ENCODE assay signal across 7 cellular contexts in the genomic region with DNA sequence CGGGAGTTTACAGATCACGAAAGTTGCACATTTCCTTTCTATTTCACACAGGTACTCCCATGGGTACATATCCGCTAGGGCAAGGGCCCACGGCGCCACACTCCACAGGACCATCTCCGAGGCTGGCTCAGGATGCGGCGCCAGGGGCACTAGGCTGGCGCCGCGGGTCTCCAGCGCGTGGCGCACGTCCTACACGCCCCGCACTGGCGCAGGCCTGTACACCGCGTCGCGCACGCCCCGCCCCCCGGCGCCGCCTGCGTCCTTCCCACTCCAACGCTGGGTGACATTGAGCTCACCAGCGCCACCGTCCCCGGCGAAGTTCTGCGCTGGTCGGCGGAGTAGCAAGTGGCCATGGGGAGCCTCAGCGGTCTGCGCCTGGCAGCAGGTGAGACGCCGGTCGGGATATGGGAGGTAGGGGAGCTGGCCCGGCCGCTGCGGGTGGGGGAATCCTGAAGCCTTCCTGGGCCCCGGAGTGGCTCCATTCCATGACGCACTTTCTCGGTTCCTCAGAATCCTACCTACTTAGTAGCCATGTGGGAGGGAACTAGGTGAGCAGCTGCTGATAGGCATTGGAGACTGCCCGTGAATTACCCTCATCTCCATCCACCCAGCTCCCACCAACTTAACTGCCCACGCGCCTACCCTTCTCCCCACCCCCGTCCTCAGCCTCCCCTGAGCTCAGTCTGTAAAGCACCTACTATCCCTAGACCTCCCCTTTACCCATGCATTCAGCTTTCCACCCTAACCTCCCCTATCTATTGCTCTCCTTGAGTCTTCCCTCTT. TPM values are rescaled to one million over a fixed set of nuclear protein-coding genes. Genes with fewer than 3 reads are reported as not detected.
A peak's percentile ranks its signal among the peaks of the same experiment; 100 is the strongest.
DNase-seq lines count a peak whose midpoint lies in the region; ATAC-seq, FAIRE-seq and TF ChIP-seq lines count a peak whose summit lies in the region.

A gene with protein sequence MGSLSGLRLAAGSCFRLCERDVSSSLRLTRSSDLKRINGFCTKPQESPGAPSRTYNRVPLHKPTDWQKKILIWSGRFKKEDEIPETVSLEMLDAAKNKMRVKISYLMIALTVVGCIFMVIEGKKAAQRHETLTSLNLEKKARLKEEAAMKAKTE (plus strand): TSS at position 268 of the 783 bp plus-strand sequence. CDS start 84 bp downstream, at position 352.

- no peaks in the 10 kb centered on the region for H3K27me3 ChIP-seq in astrocyte (ENCODE audit: insufficient read depth, low read length)

- H4K20me1 ChIP-seq in astrocyte (ENCODE audit: insufficient read depth, low read length): no peaks in the 10 kb centered on the region

- H3K9ac ChIP-seq in astrocyte (ENCODE audit: low read length): peak within 1 kb of the TSS; percentile 89

- TF ChIP-seq CTCF in astrocyte (IDR thresholded peaks at IDR 0.05; ENCODE audit: insufficient read depth, low read depth, low read length) (no peak), retinal pigment epithelial cell (conservative IDR thresholded peaks at IDR 0.05; ENCODE audit: low read depth, low read length) (peak; percentile 48)

- peak; percentile 88 to 93 for DNase-seq in NCI-H1930 (lab: John Stamatoyannopoulos, UW)
- peak; percentile 94 for DNase-seq in T-helper 2 cell treated with Interferon-gamma antibody and Interleukin-4, amounts not matched to agents 5 μg/mL and 100 μg/mL, for 36 hours (ENCODE audit: low spot score)
- peak; percentile 68 for DNase-seq in astrocyte (ENCODE audit: low read depth)
- peak; percentile 85 for DNase-seq in hepatic stellate cell (ENCODE audit: low spot score)
- peak; percentile 67 for DNase-seq in retinal pigment epithelial cell (ENCODE audit: low read depth)

- H3K36me3 Mint-ChIP-seq in T-helper 2 cell treated with Interferon-gamma antibody and Interleukin-4, amounts not matched to agents 5 μg/mL and 100 μg/mL, for 36 hours (ENCODE audit: low read depth): peaks cover 24% of the 10 kb centered on the region
- no peaks in the 10 kb centered on the region for H3K36me3 Mint-ChIP-seq in astrocyte (ENCODE audit: low read depth, unreplicated experiment)

- no peaks in the 10 kb centered on the region for H3K9me3 ChIP-seq in astrocyte (ENCODE audit: insufficient read depth, low read depth, low read length)

- H3K27me3 Mint-ChIP-seq in T-helper 2 cell treated with Interferon-gamma antibody and Interleukin-4, amounts not matched to agents 5 μg/mL and 100 μg/mL, for 36 hours (ENCODE audit: low read depth): no peaks in the 10 kb centered on the region
- H3K27me3 Mint-ChIP-seq in astrocyte (ENCODE audit: low read depth, unreplicated experiment): no peaks in the 10 kb centered on the region

- peaks cover 36% of the 10 kb centered on the region for H3K79me2 ChIP-seq in astrocyte (ENCODE audit: insufficient read depth, low read length)

- H2AFZ ChIP-seq in astrocyte (ENCODE audit: low read depth, low read length): peak within 1 kb of the TSS; percentile 93

- peaks cover 4% of the 10 kb centered on the region for H3K4me1 ChIP-seq in astrocyte (ENCODE audit: insufficient read depth, low read length)

- H3K4me2 ChIP-seq in astrocyte (ENCODE audit: low read length): peak within 1 kb of the TSS; percentile 93

- TF ChIP-seq POLR2A in GM18505 (IDR thresholded peaks at IDR 0.05; ENCODE audit: borderline replicate concordance, extremely low read depth, insufficient read depth, insufficient read length): peak; percentile 94

- H3K4me3 ChIP-seq in astrocyte (ENCODE audit: insufficient read depth, low read depth, low read length) (peak within 1 kb of the TSS; percentile 90), retinal pigment epithelial cell (ENCODE audit: low read length) (peak within 1 kb of the TSS; percentile 99)

- ATAC-seq in GM18505 (IDR thresholded peaks at IDR 0.05; ENCODE audit: unreplicated experiment) (peak; percentile 91), HG02973 (IDR thresholded peaks at IDR 0.05; ENCODE audit: unreplicated experiment) (peak; percentile 86)

- peak within 1 kb of the TSS; percentile 90 for H3K27ac Mint-ChIP-seq in T-helper 2 cell treated with Interferon-gamma antibody and Interleukin-4, amounts not matched to agents 5 μg/mL and 100 μg/mL, for 36 hours
- H3K27ac Mint-ChIP-seq in astrocyte (ENCODE audit: unreplicated experiment): peak within 1 kb of the TSS; percentile 95

- peak within 1 kb of the TSS; percentile 83 for H3K4me3 Mint-ChIP-seq in T-helper 2 cell treated with Interferon-gamma antibody and Interleukin-4, amounts not matched to agents 5 μg/mL and 100 μg/mL, for 36 hours
- peak within 1 kb of the TSS; percentile 97 for H3K4me3 Mint-ChIP-seq in astrocyte (ENCODE audit: unreplicated experiment)

- peaks cover 57% of the 10 kb centered on the region for H3K4me1 Mint-ChIP-seq in T-helper 2 cell treated with Interferon-gamma antibody and Interleukin-4, amounts not matched to agents 5 μg/mL and 100 μg/mL, for 36 hours (ENCODE audit: low read depth)
- H3K4me1 Mint-ChIP-seq in astrocyte (ENCODE audit: low read depth, unreplicated experiment): peaks cover 7% of the 10 kb centered on the region

- no peaks in the 10 kb centered on the region for H3K9me3 Mint-ChIP-seq in T-helper 2 cell treated with Interferon-gamma antibody and Interleukin-4, amounts not matched to agents 5 μg/mL and 100 μg/mL, for 36 hours
- no peaks in the 10 kb centered on the region for H3K9me3 Mint-ChIP-seq in astrocyte (ENCODE audit: unreplicated experiment)

- FAIRE-seq in astrocyte (lab: Jason Lieb, UNC): no peak

- peak within 1 kb of the TSS; percentile 70 for H3K27ac ChIP-seq in astrocyte (ENCODE audit: low read depth, low read length)

- no peaks in the 10 kb centered on the region for H3K36me3 ChIP-seq in astrocyte (ENCODE audit: insufficient read depth, low read length)

RNA-seq across cellular contexts. Expression of the gene that starts here (rescaled TPM):
- 65.1 and 72.2 TPM in 2 replicates for total RNA-seq in astrocyte

Comparison
In these comparisons a context has a peak if more than half of its experiments do, and no peak if none do; other contexts are left out.
1. Peak in every context shown above with its lines: DNase-seq, ATAC-seq, H3K4me3 ChIP-seq and H3K27ac ChIP-seq.